ENCODE assay signal across 16 cellular contexts in genomic region chr1:17688217-17688810, GRCh38.
"Had no signal": no experiment of that assay in that cellular context is flagged by ENCODE, and none has a peak within 500 bp of the region (broad histone marks: within the 10 kb centered on the region; RNA-seq: fewer than 3 reads in every experiment).

No MANE protein-coding gene starts in this region.

- H3K36me3 ChIP-seq: neural progenitor cell had no signal

- H3K4me3 ChIP-seq: dorsolateral prefrontal cortex, gastroesophageal sphincter, heart right ventricle, neural progenitor cell, pancreas, thoracic aorta had no signal

- DNase-seq: activated CD4-positive, CD25-positive, alpha-beta regulatory T cell treated with anti-CD3 and anti-CD28 coated beads, Interleukin-2, amount 50 U/mL, for 72 hours; activated naive CD4-positive, alpha-beta T cell; activated naive CD8-positive, alpha-beta T cell treated with anti-CD3 and anti-CD28 coated beads, Interleukin-2, amount 10 ng/mL, durations not matched to agents 7 days and 5 days; activated T-cell treated with anti-CD3 and anti-CD28 coated beads for 4 hours; erythroblast; heart right ventricle; mammary epithelial cell; naive B cell; pancreas; stimulated activated CD4-positive, alpha-beta T cell treated with anti-CD3 and anti-CD28 coated beads, Interleukin-12 subunit alpha, Interleukin-12 subunit beta, amount 100 ng/mL, for 4 hours; stimulated activated CD4-positive, alpha-beta T cell treated with anti-CD3 and anti-CD28 coated beads, Interleukin-2, amount 100 ng/mL, for 24 hours; T-helper 9 cell had no signal

- H3K4me1 ChIP-seq: pancreas had no signal

- H3K27me3 ChIP-seq: dorsolateral prefrontal cortex, gastroesophageal sphincter, heart right ventricle, neural progenitor cell, pancreas had no signal

- H3K27ac ChIP-seq: gastroesophageal sphincter, heart right ventricle, neural progenitor cell, pancreas had no signal

- H3K9me3 ChIP-seq: gastroesophageal sphincter, heart right ventricle, pancreas, thoracic aorta had no signal

- ATAC-seq: gastroesophageal sphincter, pancreas had no signal
